ENCODE assay signal across 8 cellular contexts in genomic region chr6:32947552-32948465, GRCh38. TPM values are rescaled to one million over a fixed set of nuclear protein-coding genes. Genes with fewer than 3 reads are reported as not detected.
DNase-seq lines count a peak whose midpoint lies in the region; ATAC-seq and TF ChIP-seq lines count a peak whose summit lies in the region.

No MANE protein-coding gene starts in this region.

- H3K27ac ChIP-seq in lower lobe of right lung: no peak overlapping the region

- H3K36me3 ChIP-seq in GM06990 (ENCODE audit: control insufficient read depth, insufficient read depth, low read length) (peaks cover 8% of the 10 kb centered on the region), lower lobe of right lung (peaks cover 12% of the 10 kb centered on the region)

- intact Hi-C loops in lower lobe of right lung (cut with DNase I): no loop called here

- in situ Hi-C loops in astrocyte of the spinal cord (cut with HindIII; ENCODE audit: low sequenced_read_pairs): no loop called here

- TF ChIP-seq CTCF in AG10803 (conservative IDR thresholded peaks at IDR 0.05; ENCODE audit: low read length): peak; percentile 51
- TF ChIP-seq CTCF in GM06990 (IDR thresholded peaks at IDR 0.05; ENCODE audit: insufficient read depth, low read length, poor library complexity, severe bottlenecking): peak; percentile 72
- peak; percentile 47 for TF ChIP-seq CTCF in astrocyte of the spinal cord (IDR thresholded peaks at IDR 0.05; ENCODE audit: low read depth, low read length)
- peak; percentile 54 for TF ChIP-seq CTCF in lower lobe of right lung (IDR thresholded peaks at IDR 0.05)

- H3K9me3 ChIP-seq in lower lobe of right lung: no peaks in the 10 kb centered on the region

- peaks cover 51% of the 10 kb centered on the region for H3K4me1 ChIP-seq in lower lobe of right lung

- H3K27me3 ChIP-seq in GM06990 (replicated peaks; ENCODE audit: control insufficient read depth, insufficient read depth, low read length) (no peaks in the 10 kb centered on the region), lower lobe of right lung (ENCODE audit: low read depth) (no peaks in the 10 kb centered on the region)

- ATAC-seq in lower lobe of right lung (peak in 1 of 2 donors; percentile 61), GM21825 (IDR thresholded peaks at IDR 0.05; ENCODE audit: unreplicated experiment) (no peak), GM18505 (IDR thresholded peaks at IDR 0.05; ENCODE audit: unreplicated experiment) (no peak)

- DNase-seq in AG10803 (ENCODE audit: low read depth): peak; percentile 31
- DNase-seq in GM06990 (ENCODE audit: extremely low read depth, insufficient read length): no peak
- DNase-seq in NCI-H526 (lab: John Stamatoyannopoulos, UW): peak; percentile 67 to 82
- peak; percentile 28 for DNase-seq in astrocyte of the spinal cord (ENCODE audit: low read depth, low spot score)
- no peak for DNase-seq in lower lobe of right lung
- DNase-seq in epidermal melanocyte (ENCODE audit: insufficient read length, low spot score): no peak

- TF ChIP-seq POLR2A in GM18505 (IDR thresholded peaks at IDR 0.05; ENCODE audit: borderline replicate concordance, extremely low read depth, insufficient read depth, insufficient read length): no peak

- no peak overlapping the region for H3K4me3 ChIP-seq in AG10803 (ENCODE audit: low read length)
- peak overlapping the region; percentile 8; the same call in 1 of the 2 replicates for H3K4me3 ChIP-seq in GM06990 (replicated peaks; ENCODE audit: low read depth, low read length)
- no peak overlapping the region for H3K4me3 ChIP-seq in astrocyte of the spinal cord (ENCODE audit: low read depth, low read length)
- no peak overlapping the region for H3K4me3 ChIP-seq in lower lobe of right lung

RNA-seq across cellular contexts. Expression of gene HLA-DMA, which starts 5.1 kb away (rescaled TPM):
- 283 TPM for total RNA-seq in lower lobe of right lung

RNA-seq across cellular contexts. Expression of gene HLA-DMB, which starts 7.0 kb away (rescaled TPM):
- total RNA-seq in lower lobe of right lung: 208 TPM

RNA-seq across cellular contexts. Expression of gene BRD2, which starts 20.6 kb away (rescaled TPM):
- total RNA-seq in lower lobe of right lung: 173 TPM

Comparison
In these comparisons a context has a peak if more than half of its experiments do, and no peak if none do; other contexts are left out.
1. DNase-seq: peak in AG10803 (single experiment), NCI-H526 (2 of 2) and astrocyte of the spinal cord (single experiment); none in GM06990 (single experiment), lower lobe of right lung (single experiment) and epidermal melanocyte (single experiment).
2. Peak in every context shown above with its lines, with median percentiles within 50 percentile points of each other: CTCF ChIP-seq.